In the genomic region with DNA sequence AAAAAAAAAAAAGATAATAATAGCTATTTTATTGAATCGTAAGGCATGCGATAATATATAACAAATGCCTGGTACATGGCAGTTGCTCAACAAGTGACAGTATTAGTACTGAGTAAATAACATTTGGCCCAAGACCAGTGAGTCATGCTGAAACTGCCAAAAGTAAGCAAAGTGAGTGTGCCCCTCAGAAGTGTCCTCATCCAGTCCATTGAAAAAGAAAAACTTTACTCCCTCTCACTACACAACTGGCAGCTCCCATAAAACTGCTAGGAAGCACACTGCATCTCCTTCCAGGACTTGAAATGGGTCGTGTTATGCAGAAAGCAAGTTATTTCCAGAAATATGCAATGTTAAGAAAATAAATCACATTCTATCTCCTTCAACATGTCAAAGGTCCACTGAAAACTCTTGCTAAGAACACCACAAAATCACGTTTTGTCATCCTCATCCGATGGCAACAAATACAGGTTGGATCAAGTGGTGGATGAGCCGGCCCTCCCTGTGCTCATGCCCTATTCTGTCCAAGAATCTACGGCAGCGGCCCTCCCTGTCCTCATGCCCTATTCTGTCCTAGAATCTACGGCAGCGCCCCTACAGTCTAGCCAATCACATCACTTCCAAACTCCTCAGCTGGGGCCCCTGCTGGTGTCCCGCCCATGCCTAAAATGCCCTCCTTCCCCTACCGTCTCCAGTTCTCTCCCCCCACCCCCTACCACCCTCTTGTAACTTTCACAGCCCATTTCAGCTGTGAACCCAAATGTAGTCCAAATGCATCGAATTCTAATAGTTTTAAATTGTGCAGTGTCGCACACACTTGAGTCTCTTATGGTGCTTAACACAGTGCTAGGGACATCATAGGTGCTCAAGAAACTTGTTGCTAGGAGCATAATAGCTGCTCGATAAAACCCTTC, we compare ENCODE assay signal across 10 cellular contexts. TPM values are rescaled to one million over a fixed set of nuclear protein-coding genes. Genes with fewer than 3 reads are reported as not detected.
DNase-seq lines count a peak whose midpoint lies in the region; ATAC-seq and TF ChIP-seq lines count a peak whose summit lies in the region.
"Had no signal": no experiment of that assay in that cellular context is flagged by ENCODE, and none has a peak within 500 bp of the region (broad histone marks: within the 10 kb centered on the region; RNA-seq: fewer than 3 reads in every experiment).

No MANE protein-coding gene starts in this region.

- peaks cover 6% of the 10 kb centered on the region for H3K4me1 ChIP-seq in iPS-15b (ENCODE audit: control insufficient read depth, insufficient read depth, low read length)
- peaks cover 0 to 8% (median 5%) of the 10 kb centered on the region in 4 donors for H3K4me1 ChIP-seq in transverse colon

- no peaks in the 10 kb centered on the region for H3K9me3 ChIP-seq in iPS-15b (ENCODE audit: control insufficient read depth, insufficient read depth, low read length)
- no peaks in the 10 kb centered on the region for H3K9me3 ChIP-seq in transverse colon
- H3K9me3 ChIP-seq: pancreas had no signal

- H3K4me1 Mint-ChIP-seq in activated T-cell treated with anti-CD3 and anti-CD28 coated beads, Interleukin-2, amount 50 U/mL, for 72 hours (ENCODE audit: low read depth): peaks cover 23% of the 10 kb centered on the region

- peaks cover 37% of the 10 kb centered on the region for H3K27me3 Mint-ChIP-seq in activated T-cell treated with anti-CD3 and anti-CD28 coated beads, Interleukin-2, amount 50 U/mL, for 72 hours (ENCODE audit: low read depth)

- peak overlapping the region in 3 of 4 donors; percentile 91 to 95 (median 95) for H3K27ac ChIP-seq in transverse colon

- 63 to 64% methylated on average over 12 to 15 of the region's 15 CpGs for WGBS in transverse colon (ENCODE audit: low coverage in 1 of 2), 2 donors

- H3K27me3 ChIP-seq in iPS-15b (ENCODE audit: control insufficient read depth, insufficient read depth, low read length): no peaks in the 10 kb centered on the region
- peaks cover 4% of the 10 kb centered on the region for H3K27me3 ChIP-seq in transverse colon
- H3K27me3 ChIP-seq: pancreas had no signal

- intact Hi-C loops in transverse colon (cut with DNase I; ENCODE audit: low total_unique reads): no loop called here

- peak overlapping the region; percentile 29 to 76 for H3K4me3 Mint-ChIP-seq in activated T-cell treated with anti-CD3 and anti-CD28 coated beads, Interleukin-2, amount 50 U/mL, for 72 hours

- H3K36me3 Mint-ChIP-seq in activated T-cell treated with anti-CD3 and anti-CD28 coated beads, Interleukin-2, amount 50 U/mL, for 72 hours (ENCODE audit: insufficient read depth in 2 of 2): peaks cover 3% of the 10 kb centered on the region in 2 donors

- no peak overlapping the region for H3K9ac ChIP-seq in iPS-15b (ENCODE audit: low read depth, low read length)

- no peak for ATAC-seq in activated T-cell treated with anti-CD3 and anti-CD28 coated beads, Interleukin-2, amount 50 U/mL, for 72 hours (replicated peaks in 1 of 2)
- ATAC-seq in GM18502 (IDR thresholded peaks at IDR 0.05; ENCODE audit: poor library complexity, unreplicated experiment): no peak
- no peak for ATAC-seq in SK-N-SH treated with all-trans-retinoic acid at 6 μM for 48 hours

- peak overlapping the region; percentile 72; the same call in 1 of the 2 replicates for H3K4me3 ChIP-seq in WI38 (ENCODE audit: low read depth, low read length)
- peak overlapping the region; percentile 41 for H3K4me3 ChIP-seq in iPS-15b (ENCODE audit: low read depth, low read length)
- peak overlapping the region in 2 of 4 donors; percentile 84 to 97 for H3K4me3 ChIP-seq in transverse colon

- TF ChIP-seq EP300 in transverse colon (IDR thresholded peaks at IDR 0.05; ENCODE audit: low read depth): no peak

- in situ Hi-C loops in transverse colon (cut with MboI; ENCODE audit: low pct_ligation_motif_present in 1 of 4, low pct_unique_long_range_greater_than_20kb in 1 of 4, low sequenced_read_pairs in 3 of 4): loop anchor here in 1 of 4 donors (25.0 kb wide), 1 partner anchor 192 kb away; a partner anchor contains a TSS

- H3K36me3 ChIP-seq in iPS-15b (ENCODE audit: control insufficient read depth, insufficient read depth, low read length) (peaks cover 6% of the 10 kb centered on the region), transverse colon (no peaks in the 10 kb centered on the region)
- H3K36me3 ChIP-seq: pancreas had no signal

- TF ChIP-seq POLR2A in transverse colon (IDR thresholded peaks at IDR 0.05): no peak

- peak overlapping the region; percentile 70 for H3K27ac Mint-ChIP-seq in activated T-cell treated with anti-CD3 and anti-CD28 coated beads, Interleukin-2, amount 50 U/mL, for 72 hours
- H3K27ac Mint-ChIP-seq: CD14-positive monocyte had no signal

- no peak for TF ChIP-seq CTCF in WI38 (IDR thresholded peaks at IDR 0.05; ENCODE audit: low read depth, low read length)
- TF ChIP-seq CTCF in transverse colon (IDR thresholded peaks at IDR 0.05): no peak

- DNase-seq in activated T-cell treated with anti-CD3 and anti-CD28 coated beads, Interleukin-2, amount 50 U/mL, for 72 hours: no peak
- DNase-seq in activated T-cell treated with anti-CD3 and anti-CD28 coated beads, Interleukin-2, amount 50 U/mL, for 48 hours: no peak
- DNase-seq in transverse colon: peak; percentile 23
- DNase-seq in activated CD4-positive, CD25-positive, alpha-beta regulatory T cell treated with anti-CD3 and anti-CD28 coated beads, Interleukin-2, amount 50 U/mL, for 72 hours: no peak

- no peaks in the 10 kb centered on the region for H3K9me3 Mint-ChIP-seq in activated T-cell treated with anti-CD3 and anti-CD28 coated beads, Interleukin-2, amount 50 U/mL, for 72 hours

TF ChIP-seq in SK-N-SH treated with all-trans-retinoic acid at 6 μM for 48 hours, 23 proteins besides CTCF, POLR2A, EP300 and RAD21:
- TF ChIP-seq, protein P1, sequence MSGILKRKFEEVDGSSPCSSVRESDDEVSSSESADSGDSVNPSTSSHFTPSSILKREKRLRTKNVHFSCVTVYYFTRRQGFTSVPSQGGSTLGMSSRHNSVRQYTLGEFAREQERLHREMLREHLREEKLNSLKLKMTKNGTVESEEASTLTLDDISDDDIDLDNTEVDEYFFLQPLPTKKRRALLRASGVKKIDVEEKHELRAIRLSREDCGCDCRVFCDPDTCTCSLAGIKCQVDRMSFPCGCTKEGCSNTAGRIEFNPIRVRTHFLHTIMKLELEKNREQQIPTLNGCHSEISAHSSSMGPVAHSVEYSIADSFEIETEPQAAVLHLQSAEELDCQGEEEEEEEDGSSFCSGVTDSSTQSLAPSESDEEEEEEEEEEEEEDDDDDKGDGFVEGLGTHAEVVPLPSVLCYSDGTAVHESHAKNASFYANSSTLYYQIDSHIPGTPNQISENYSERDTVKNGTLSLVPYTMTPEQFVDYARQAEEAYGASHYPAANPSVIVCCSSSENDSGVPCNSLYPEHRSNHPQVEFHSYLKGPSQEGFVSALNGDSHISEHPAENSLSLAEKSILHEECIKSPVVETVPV (CRISPR knock-in tag; IDR thresholded peaks at IDR 0.05): no peak
- TF ChIP-seq ZC3H10 (CRISPR knock-in tag; IDR thresholded peaks at IDR 0.05): no peak
- TF ChIP-seq CSDC2 (CRISPR knock-in tag; IDR thresholded peaks at IDR 0.05): no peak
TF ChIP-seq in SK-N-SH treated with all-trans-retinoic acid at 6 μM for 48 hours: peak in this region for 0.

RNA-seq across cellular contexts. Expression of a gene that starts 12.5 kb away (rescaled TPM):
- 10 to 100 TPM in 1 of 2 donors, 1 to 10 TPM in 1; 5.9 to 10.5 TPM for total RNA-seq in activated T-cell treated with anti-CD3 and anti-CD28 coated beads, Interleukin-2, amount 50 U/mL, for 72 hours
- 10 to 100 TPM; 12.3 to 50.9 (median 26.4) TPM for total RNA-seq in transverse colon
